Comparison of ENCODE assay signal across 1 cellular context in the genomic region with DNA sequence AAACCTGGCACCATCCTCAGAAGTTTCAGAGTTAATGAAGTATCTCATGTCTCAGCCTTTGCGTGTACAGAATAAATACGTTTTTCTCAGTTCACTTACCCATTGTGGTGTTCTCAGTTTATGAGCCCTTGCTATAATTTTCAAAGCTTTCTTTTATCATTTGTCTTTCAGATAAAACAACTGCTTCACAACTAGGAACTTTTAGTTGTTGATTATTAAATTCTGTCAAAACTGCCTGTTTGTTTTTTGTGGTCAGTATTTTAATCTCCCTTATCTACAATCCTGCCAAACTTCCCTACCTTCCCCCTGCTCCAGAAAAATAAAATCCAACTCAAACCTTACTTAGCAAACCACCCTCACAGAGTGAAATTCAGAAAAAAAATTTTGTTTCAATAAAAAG.
TF ChIP-seq lines count a peak whose summit lies in the region.

No MANE protein-coding gene starts in this region.

TF ChIP-seq in WTC11, 78 proteins besides CTCF, POLR2A, EP300 and RAD21 (continued from another document):
- TF ChIP-seq, protein P1, sequence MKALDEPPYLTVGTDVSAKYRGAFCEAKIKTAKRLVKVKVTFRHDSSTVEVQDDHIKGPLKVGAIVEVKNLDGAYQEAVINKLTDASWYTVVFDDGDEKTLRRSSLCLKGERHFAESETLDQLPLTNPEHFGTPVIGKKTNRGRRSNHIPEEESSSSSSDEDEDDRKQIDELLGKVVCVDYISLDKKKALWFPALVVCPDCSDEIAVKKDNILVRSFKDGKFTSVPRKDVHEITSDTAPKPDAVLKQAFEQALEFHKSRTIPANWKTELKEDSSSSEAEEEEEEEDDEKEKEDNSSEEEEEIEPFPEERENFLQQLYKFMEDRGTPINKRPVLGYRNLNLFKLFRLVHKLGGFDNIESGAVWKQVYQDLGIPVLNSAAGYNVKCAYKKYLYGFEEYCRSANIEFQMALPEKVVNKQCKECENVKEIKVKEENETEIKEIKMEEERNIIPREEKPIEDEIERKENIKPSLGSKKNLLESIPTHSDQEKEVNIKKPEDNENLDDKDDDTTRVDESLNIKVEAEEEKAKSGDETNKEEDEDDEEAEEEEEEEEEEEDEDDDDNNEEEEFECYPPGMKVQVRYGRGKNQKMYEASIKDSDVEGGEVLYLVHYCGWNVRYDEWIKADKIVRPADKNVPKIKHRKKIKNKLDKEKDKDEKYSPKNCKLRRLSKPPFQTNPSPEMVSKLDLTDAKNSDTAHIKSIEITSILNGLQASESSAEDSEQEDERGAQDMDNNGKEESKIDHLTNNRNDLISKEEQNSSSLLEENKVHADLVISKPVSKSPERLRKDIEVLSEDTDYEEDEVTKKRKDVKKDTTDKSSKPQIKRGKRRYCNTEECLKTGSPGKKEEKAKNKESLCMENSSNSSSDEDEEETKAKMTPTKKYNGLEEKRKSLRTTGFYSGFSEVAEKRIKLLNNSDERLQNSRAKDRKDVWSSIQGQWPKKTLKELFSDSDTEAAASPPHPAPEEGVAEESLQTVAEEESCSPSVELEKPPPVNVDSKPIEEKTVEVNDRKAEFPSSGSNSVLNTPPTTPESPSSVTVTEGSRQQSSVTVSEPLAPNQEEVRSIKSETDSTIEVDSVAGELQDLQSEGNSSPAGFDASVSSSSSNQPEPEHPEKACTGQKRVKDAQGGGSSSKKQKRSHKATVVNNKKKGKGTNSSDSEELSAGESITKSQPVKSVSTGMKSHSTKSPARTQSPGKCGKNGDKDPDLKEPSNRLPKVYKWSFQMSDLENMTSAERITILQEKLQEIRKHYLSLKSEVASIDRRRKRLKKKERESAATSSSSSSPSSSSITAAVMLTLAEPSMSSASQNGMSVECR (CRISPR knock-in tag; IDR thresholded peaks at IDR 0.05; ENCODE audit: borderline replicate concordance): no peak
